ENCODE assay signal across 1 cellular context in the genomic region with DNA sequence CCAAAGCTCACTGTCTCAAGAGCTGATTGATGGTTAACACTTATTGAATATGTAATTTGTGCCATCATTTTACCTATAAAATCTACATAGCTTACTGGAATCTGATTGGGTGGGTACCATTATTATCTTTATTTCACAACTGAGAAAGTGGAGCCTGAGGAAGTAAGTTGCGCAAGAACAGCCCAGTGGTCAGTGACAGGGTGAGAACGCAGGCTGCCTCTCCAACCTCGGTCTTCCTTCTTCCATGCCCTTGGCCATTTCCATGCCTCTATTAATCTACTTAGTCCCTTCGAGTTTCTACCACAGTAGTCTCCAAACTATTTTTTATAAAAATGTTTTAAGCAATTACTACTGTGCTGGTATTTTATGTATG.
TF ChIP-seq lines count a peak whose summit lies in the region.

No MANE protein-coding gene starts in this region.

TF ChIP-seq in SK-N-SH treated with all-trans-retinoic acid at 6 μM for 48 hours, 23 proteins besides CTCF, POLR2A, EP300 and RAD21 (continued from another document):
- TF ChIP-seq ZFP3 (CRISPR knock-in tag; IDR thresholded peaks at IDR 0.05) (no peak), ISL1 (CRISPR knock-in tag; IDR thresholded peaks at IDR 0.05) (no peak), TCF4 (CRISPR knock-in tag; IDR thresholded peaks at IDR 0.05; ENCODE audit: borderline replicate concordance) (no peak), CSDC2 (CRISPR knock-in tag; IDR thresholded peaks at IDR 0.05) (no peak), PPARA (CRISPR knock-in tag; IDR thresholded peaks at IDR 0.05; ENCODE audit: borderline replicate concordance) (no peak), ZNF8 (CRISPR knock-in tag; IDR thresholded peaks at IDR 0.05) (no peak), GLIS3 (CRISPR knock-in tag; IDR thresholded peaks at IDR 0.05) (no peak), ARNTL (CRISPR knock-in tag; IDR thresholded peaks at IDR 0.05; ENCODE audit: borderline replicate concordance, low read depth) (no peak), SNAI2 (CRISPR knock-in tag; IDR thresholded peaks at IDR 0.05) (no peak)
- TF ChIP-seq, protein P1, sequence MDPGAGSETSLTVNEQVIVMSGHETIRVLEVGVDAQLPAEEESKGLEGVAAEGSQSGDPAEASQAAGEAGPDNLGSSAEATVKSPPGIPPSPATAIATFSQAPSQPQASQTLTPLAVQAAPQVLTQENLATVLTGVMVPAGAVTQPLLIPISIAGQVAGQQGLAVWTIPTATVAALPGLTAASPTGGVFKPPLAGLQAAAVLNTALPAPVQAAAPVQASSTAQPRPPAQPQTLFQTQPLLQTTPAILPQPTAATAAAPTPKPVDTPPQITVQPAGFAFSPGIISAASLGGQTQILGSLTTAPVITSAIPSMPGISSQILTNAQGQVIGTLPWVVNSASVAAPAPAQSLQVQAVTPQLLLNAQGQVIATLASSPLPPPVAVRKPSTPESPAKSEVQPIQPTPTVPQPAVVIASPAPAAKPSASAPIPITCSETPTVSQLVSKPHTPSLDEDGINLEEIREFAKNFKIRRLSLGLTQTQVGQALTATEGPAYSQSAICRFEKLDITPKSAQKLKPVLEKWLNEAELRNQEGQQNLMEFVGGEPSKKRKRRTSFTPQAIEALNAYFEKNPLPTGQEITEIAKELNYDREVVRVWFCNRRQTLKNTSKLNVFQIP (CRISPR knock-in tag; IDR thresholded peaks at IDR 0.05; ENCODE audit: borderline replicate concordance, low read depth): no peak
- TF ChIP-seq, protein P2, sequence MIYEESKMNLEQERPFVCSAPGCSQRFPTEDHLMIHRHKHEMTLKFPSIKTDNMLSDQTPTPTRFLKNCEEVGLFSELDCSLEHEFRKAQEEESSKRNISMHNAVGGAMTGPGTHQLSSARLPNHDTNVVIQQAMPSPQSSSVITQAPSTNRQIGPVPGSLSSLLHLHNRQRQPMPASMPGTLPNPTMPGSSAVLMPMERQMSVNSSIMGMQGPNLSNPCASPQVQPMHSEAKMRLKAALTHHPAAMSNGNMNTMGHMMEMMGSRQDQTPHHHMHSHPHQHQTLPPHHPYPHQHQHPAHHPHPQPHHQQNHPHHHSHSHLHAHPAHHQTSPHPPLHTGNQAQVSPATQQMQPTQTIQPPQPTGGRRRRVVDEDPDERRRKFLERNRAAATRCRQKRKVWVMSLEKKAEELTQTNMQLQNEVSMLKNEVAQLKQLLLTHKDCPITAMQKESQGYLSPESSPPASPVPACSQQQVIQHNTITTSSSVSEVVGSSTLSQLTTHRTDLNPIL (CRISPR knock-in tag; IDR thresholded peaks at IDR 0.05; ENCODE audit: low read depth): no peak
- TF ChIP-seq, protein P3, sequence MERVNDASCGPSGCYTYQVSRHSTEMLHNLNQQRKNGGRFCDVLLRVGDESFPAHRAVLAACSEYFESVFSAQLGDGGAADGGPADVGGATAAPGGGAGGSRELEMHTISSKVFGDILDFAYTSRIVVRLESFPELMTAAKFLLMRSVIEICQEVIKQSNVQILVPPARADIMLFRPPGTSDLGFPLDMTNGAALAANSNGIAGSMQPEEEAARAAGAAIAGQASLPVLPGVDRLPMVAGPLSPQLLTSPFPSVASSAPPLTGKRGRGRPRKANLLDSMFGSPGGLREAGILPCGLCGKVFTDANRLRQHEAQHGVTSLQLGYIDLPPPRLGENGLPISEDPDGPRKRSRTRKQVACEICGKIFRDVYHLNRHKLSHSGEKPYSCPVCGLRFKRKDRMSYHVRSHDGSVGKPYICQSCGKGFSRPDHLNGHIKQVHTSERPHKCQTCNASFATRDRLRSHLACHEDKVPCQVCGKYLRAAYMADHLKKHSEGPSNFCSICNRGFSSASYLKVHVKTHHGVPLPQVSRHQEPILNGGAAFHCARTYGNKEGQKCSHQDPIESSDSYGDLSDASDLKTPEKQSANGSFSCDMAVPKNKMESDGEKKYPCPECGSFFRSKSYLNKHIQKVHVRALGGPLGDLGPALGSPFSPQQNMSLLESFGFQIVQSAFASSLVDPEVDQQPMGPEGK (CRISPR knock-in tag; IDR thresholded peaks at IDR 0.05; ENCODE audit: borderline replicate concordance): no peak
